1 cellular context compared by ENCODE assay signal in genomic region chr9:131675437-131676022, GRCh38.
A peak's percentile ranks its signal among the peaks of the same experiment; 100 is the strongest.
TF ChIP-seq lines count a peak whose summit lies in the region.

No MANE protein-coding gene starts in this region.

TF ChIP-seq in HEK293, 187 proteins besides CTCF, POLR2A, EP300 and RAD21 (continued from another document):
- TF ChIP-seq ZNF398 (tag by site-specific recombination; IDR thresholded peaks at IDR 0.05) (no peak), KLF1 (tag by site-specific recombination; IDR thresholded peaks at IDR 0.05) (no peak), ZNF311 (tag by site-specific recombination; IDR thresholded peaks at IDR 0.05; ENCODE audit: borderline replicate concordance) (no peak), ZNF664 (tag by site-specific recombination; IDR thresholded peaks at IDR 0.05) (peak; percentile 87)
- TF ChIP-seq, protein P1, sequence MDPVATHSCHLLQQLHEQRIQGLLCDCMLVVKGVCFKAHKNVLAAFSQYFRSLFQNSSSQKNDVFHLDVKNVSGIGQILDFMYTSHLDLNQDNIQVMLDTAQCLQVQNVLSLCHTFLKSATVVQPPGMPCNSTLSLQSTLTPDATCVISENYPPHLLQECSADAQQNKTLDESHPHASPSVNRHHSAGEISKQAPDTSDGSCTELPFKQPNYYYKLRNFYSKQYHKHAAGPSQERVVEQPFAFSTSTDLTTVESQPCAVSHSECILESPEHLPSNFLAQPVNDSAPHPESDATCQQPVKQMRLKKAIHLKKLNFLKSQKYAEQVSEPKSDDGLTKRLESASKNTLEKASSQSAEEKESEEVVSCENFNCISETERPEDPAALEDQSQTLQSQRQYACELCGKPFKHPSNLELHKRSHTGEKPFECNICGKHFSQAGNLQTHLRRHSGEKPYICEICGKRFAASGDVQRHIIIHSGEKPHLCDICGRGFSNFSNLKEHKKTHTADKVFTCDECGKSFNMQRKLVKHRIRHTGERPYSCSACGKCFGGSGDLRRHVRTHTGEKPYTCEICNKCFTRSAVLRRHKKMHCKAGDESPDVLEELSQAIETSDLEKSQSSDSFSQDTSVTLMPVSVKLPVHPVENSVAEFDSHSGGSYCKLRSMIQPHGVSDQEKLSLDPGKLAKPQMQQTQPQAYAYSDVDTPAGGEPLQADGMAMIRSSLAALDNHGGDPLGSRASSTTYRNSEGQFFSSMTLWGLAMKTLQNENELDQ (tag by site-specific recombination; IDR thresholded peaks at IDR 0.05; ENCODE audit: low read depth), result no peak
